Comparison of ENCODE assay signal across 29 cellular contexts in genomic region chr20:34629342-34629741, GRCh38. TPM values are rescaled to one million over a fixed set of nuclear protein-coding genes. Genes with fewer than 3 reads are reported as not detected.
DNase-seq lines count a peak whose midpoint lies in the region; ATAC-seq, FAIRE-seq and TF ChIP-seq lines count a peak whose summit lies in the region.
"Had no signal": no experiment of that assay in that cellular context is flagged by ENCODE, and none has a peak within 500 bp of the region (broad histone marks: within the 10 kb centered on the region; RNA-seq: fewer than 3 reads in every experiment).

No MANE protein-coding gene starts in this region.

- in situ Hi-C loops in KBM-7 (cut with MboI; ENCODE audit: low pct_unique_long_range_greater_than_20kb, low sequenced_read_pairs) = no loop called here

- FAIRE-seq in endometrium (lab: Jason Lieb, UNC) = peak; percentile 86
- FAIRE-seq: GM12878 had no signal

- no peak overlapping the region for H3K4me3 ChIP-seq in MG63
- H3K4me3 ChIP-seq in heart right ventricle = no peak overlapping the region
- H3K4me3 ChIP-seq in vagina = no peak overlapping the region
- H3K4me3 ChIP-seq: esophagus muscularis mucosa, GM12878, HAP-1, spleen, upper lobe of right lung had no signal

- H3K4me1 ChIP-seq in heart right ventricle (peaks cover 0 to 22% (median 7%) of the 10 kb centered on the region in 9 donors), vagina (peaks cover 18% of the 10 kb centered on the region)
- H3K4me1 ChIP-seq: upper lobe of right lung had no signal

- TF ChIP-seq POLR2A in vagina (IDR thresholded peaks at IDR 0.05) = no peak

- intact Hi-C loops in heart right ventricle (cut with DNase I) = loop anchor here in 1 of 10 donors (2.0 kb wide), 1 partner anchor 75 kb away; the partner anchor contains the start of gene TP53INP2
- intact Hi-C loops in vagina (cut with DNase I) = no loop called here

- 37 to 44% methylated on average over 1 of the region's 1 CpG for WGBS in heart right ventricle, 2 donors

- peak overlapping the region; percentile 4 to 75 (median 70) for H3K27ac ChIP-seq in heart right ventricle
- H3K27ac ChIP-seq in vagina = no peak overlapping the region
- H3K27ac ChIP-seq: spleen, upper lobe of right lung had no signal

- H3K27me3 ChIP-seq in MG63 = no peaks in the 10 kb centered on the region
- no peaks in the 10 kb centered on the region for H3K27me3 ChIP-seq in heart right ventricle
- no peaks in the 10 kb centered on the region for H3K27me3 ChIP-seq in vagina
- H3K27me3 ChIP-seq: esophagus muscularis mucosa, spleen, upper lobe of right lung had no signal

- peak; percentile 66 to 93 (median 82) for ATAC-seq in heart right ventricle
- ATAC-seq: GM12878; left colon; naive thymus-derived CD4-positive, alpha-beta T cell; stimulated activated effector memory CD8-positive, alpha-beta T cell treated with anti-CD3 and anti-CD28 coated beads, Interleukin-12 subunit alpha, Interleukin-12 subunit beta, amount 100 ng/mL, for 72 hours; upper lobe of right lung had no signal

- DNase-seq in AG08396 (ENCODE audit: low spot score) (peak; percentile 24), MG63 (peak; percentile 6), heart right ventricle (peak; percentile 25 to 50), KBM-7 (no peak), Ammon's horn (ENCODE audit: low spot score) (no peak), vagina (ENCODE audit: extremely low spot score in 2 of 2) (no peak), cerebellar nuclear complex (lab: John Stamatoyannopoulos, UW) (no peak)
- DNase-seq: activated B cell treated with CpG ODN at 0.5 μM for 24 hours; activated CD4-positive, alpha-beta memory T cell treated with anti-CD3 and anti-CD28 coated beads for 36 hours; activated effector memory CD4-positive, alpha-beta T cell treated with Interleukin-2 at 50 U/mL for 16 hours; C1 segment of cervical spinal cord; DND-41; effector CD4-positive, alpha-beta T cell; IMR-90; left colon; mesendoderm; naive thymus-derived CD4-positive, alpha-beta T cell; NCI-H1417 treated with DMSO at 0.1 percent for 48 hours; occipital lobe; SHP77; spleen; stimulated activated CD4-positive, alpha-beta T cell treated with anti-CD3 and anti-CD28 coated beads, Interleukin-2, amount 100 ng/mL, for 48 hours; substantia nigra; upper lobe of right lung had no signal

- H3K9me3 ChIP-seq in MG63 (no peaks in the 10 kb centered on the region), heart right ventricle (no peaks in the 10 kb centered on the region), vagina (no peaks in the 10 kb centered on the region)
- H3K9me3 ChIP-seq: esophagus muscularis mucosa, HAP-1, spleen, upper lobe of right lung had no signal

- H3K36me3 ChIP-seq in MG63 (peaks cover 19% of the 10 kb centered on the region), heart right ventricle (peaks cover 0 to 41% (median 20%) of the 10 kb centered on the region in 9 donors), vagina (no peaks in the 10 kb centered on the region)
- H3K36me3 ChIP-seq: HAP-1 had no signal

- no peak for TF ChIP-seq CTCF in heart right ventricle (IDR thresholded peaks at IDR 0.05)
- no peak for TF ChIP-seq CTCF in vagina (IDR thresholded peaks at IDR 0.05)

RNA-seq across cellular contexts. Expression of gene PIGU, which starts 47.5 kb away (rescaled TPM):
- 19.4 and 28.2 TPM in 2 replicates for total RNA-seq in MG63 (2014; rRNA removed; shearing (Covaris generic); ENCODE audit: low replicate concordance)
- 10 to 100 TPM; 11.0 to 20.4 (median 14.1) TPM for total RNA-seq in heart right ventricle
- polyA plus RNA-seq in heart right ventricle = 10 to 100 TPM; 18.6 to 23.8 TPM
- 12.3 TPM for total RNA-seq in vagina

Comparison
In these comparisons a context has a peak if more than half of its experiments do, and no peak if none do; other contexts are left out.
1. DNase-seq: peak in AG08396 (single experiment), MG63 (single experiment) and heart right ventricle (2 of 2); none in KBM-7 (single experiment), Ammon's horn (single experiment), vagina (0 of 2) and cerebellar nuclear complex (0 of 2).